In the genomic region with DNA sequence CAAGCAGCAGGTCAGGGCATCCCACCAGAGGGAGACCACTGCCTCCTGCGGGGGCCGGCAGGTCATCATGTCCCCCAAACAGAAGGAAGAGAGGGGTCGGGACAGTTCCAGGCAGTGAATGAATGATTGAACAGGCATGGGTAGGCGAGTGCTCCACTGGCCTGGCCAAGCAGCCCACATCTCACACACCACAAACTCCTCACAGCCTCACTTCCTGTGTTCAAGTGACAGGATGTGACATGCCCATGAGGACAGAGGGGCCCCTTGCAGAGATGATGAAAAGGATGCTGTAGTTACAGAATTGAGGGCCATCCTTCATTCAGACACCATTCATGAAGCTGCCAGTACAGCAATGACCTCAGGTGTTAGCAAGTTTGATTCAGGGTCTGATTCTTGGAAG, we compare ENCODE assay signal across 8 cellular contexts.
DNase-seq lines count a peak whose midpoint lies in the region; ATAC-seq and TF ChIP-seq lines count a peak whose summit lies in the region.

No MANE protein-coding gene starts in this region.

- peak; percentile 47 for DNase-seq in activated naive CD4-positive, alpha-beta T cell treated with Interleukin-2 at 50 U/mL for 16 hours
- DNase-seq in stimulated activated naive CD8-positive, alpha-beta T cell treated with anti-CD3 and anti-CD28 coated beads, Interleukin-15, amount 100 ng/mL, for 72 hours, result peak; percentile 59 to 82
- DNase-seq in NCI-H526 (lab: John Stamatoyannopoulos, UW) (no peak), ecto neural progenitor cell (ENCODE audit: low spot score) (no peak), RKO (ENCODE audit: low spot score) (no peak)

- peak; percentile 38 for ATAC-seq in GM19397 (IDR thresholded peaks at IDR 0.05; ENCODE audit: unreplicated experiment)
- ATAC-seq in stimulated activated naive CD8-positive, alpha-beta T cell treated with anti-CD3 and anti-CD28 coated beads, Interleukin-15, amount 100 ng/mL, for 72 hours, result peak; percentile 95

- peaks cover 11% of the 10 kb centered on the region for H3K27me3 Mint-ChIP-seq in stimulated activated naive CD8-positive, alpha-beta T cell treated with anti-CD3 and anti-CD28 coated beads, Interleukin-15, amount 100 ng/mL, for 72 hours

- peak overlapping the region; percentile 85 for H3K9ac ChIP-seq in BLaER1
- H3K9ac ChIP-seq in KMS-11, result no peak overlapping the region

- H3K4me3 Mint-ChIP-seq in stimulated activated naive CD8-positive, alpha-beta T cell treated with anti-CD3 and anti-CD28 coated beads, Interleukin-15, amount 100 ng/mL, for 72 hours, result peak overlapping the region; percentile 67 to 74

- H3K27ac ChIP-seq in BLaER1 (peak overlapping the region; percentile 95), KMS-11 (no peak overlapping the region)

- H3K4me1 ChIP-seq in BLaER1 (peaks cover 97% of the 10 kb centered on the region), KMS-11 (ENCODE audit: low read depth, poor library complexity, severe bottlenecking) (peaks cover 57% of the 10 kb centered on the region)

- H3K36me3 ChIP-seq in BLaER1 (no peaks in the 10 kb centered on the region; the same call in 1 of the 2 replicates), KMS-11 (ENCODE audit: insufficient read depth) (no peaks in the 10 kb centered on the region)

- H3K27ac Mint-ChIP-seq in stimulated activated naive CD8-positive, alpha-beta T cell treated with anti-CD3 and anti-CD28 coated beads, Interleukin-15, amount 100 ng/mL, for 72 hours, result peak overlapping the region; percentile 91 to 98

- H3K27me3 ChIP-seq in BLaER1 (no peaks in the 10 kb centered on the region), KMS-11 (ENCODE audit: insufficient read depth, low read depth) (no peaks in the 10 kb centered on the region)

- peaks cover 74% of the 10 kb centered on the region for H3K4me1 Mint-ChIP-seq in stimulated activated naive CD8-positive, alpha-beta T cell treated with anti-CD3 and anti-CD28 coated beads, Interleukin-15, amount 100 ng/mL, for 72 hours

- H2AFZ ChIP-seq in KMS-11 (ENCODE audit: low read depth), result no peak overlapping the region; the same call in 1 of the 2 replicates

- peaks cover 40% of the 10 kb centered on the region for H4K20me1 ChIP-seq in BLaER1
- H4K20me1 ChIP-seq in KMS-11 (ENCODE audit: insufficient read depth), result no peaks in the 10 kb centered on the region

- TF ChIP-seq CTCF in KMS-11 (conservative IDR thresholded peaks at IDR 0.05; ENCODE audit: low read depth, low read length), result no peak

- H3K4me3 ChIP-seq in BLaER1 (peak overlapping the region; percentile 71), KMS-11 (IDR thresholded peaks at IDR 0.05; ENCODE audit: insufficient read depth, low read depth, low read length) (no peak overlapping the region)

- no peaks in the 10 kb centered on the region for H3K9me3 Mint-ChIP-seq in stimulated activated naive CD8-positive, alpha-beta T cell treated with anti-CD3 and anti-CD28 coated beads, Interleukin-15, amount 100 ng/mL, for 72 hours

- H3K9me3 ChIP-seq in BLaER1, result no peaks in the 10 kb centered on the region

- no peaks in the 10 kb centered on the region for H3K79me2 ChIP-seq in KMS-11 (ENCODE audit: insufficient read depth, low read depth)

- peak overlapping the region; percentile 98 for H3K4me2 ChIP-seq in BLaER1
- peak overlapping the region; percentile 21; the same call in 1 of the 2 replicates for H3K4me2 ChIP-seq in KMS-11

Comparison
In these comparisons a context has a peak if more than half of its experiments do, and no peak if none do; other contexts are left out.
1. DNase-seq: peak in activated naive CD4-positive, alpha-beta T cell treated with Interleukin-2 at 50 U/mL for 16 hours (single experiment) and stimulated activated naive CD8-positive, alpha-beta T cell treated with anti-CD3 and anti-CD28 coated beads, Interleukin-15, amount 100 ng/mL, for 72 hours (2 of 2); none in NCI-H526 (0 of 2), ecto neural progenitor cell (single experiment) and RKO (single experiment).